4 cellular contexts compared by ENCODE assay signal in the genomic region with DNA sequence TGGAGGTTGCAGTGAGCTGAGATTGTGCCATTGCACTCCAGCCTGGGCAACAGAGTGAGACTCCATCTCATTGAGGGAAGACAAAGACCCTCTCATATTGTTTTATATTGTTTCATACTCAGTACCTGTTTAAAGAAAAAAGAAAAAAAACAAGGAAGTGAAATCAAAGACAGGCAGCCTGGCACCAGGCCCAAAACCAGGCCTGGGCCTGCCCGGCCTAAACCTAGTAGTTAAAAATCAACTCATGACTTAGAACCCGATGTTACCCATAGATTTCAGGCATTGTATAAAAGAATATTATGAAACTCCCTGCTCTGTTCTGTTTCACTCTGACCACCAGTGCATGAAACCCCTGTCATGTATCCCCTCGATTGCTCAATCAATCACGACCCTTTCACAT. TPM values are rescaled to one million over a fixed set of nuclear protein-coding genes. Genes with fewer than 3 reads are reported as not detected.
"Had no signal": no experiment of that assay in that cellular context is flagged by ENCODE, and none has a peak within 500 bp of the region (broad histone marks: within the 10 kb centered on the region; RNA-seq: fewer than 3 reads in every experiment).

No MANE protein-coding gene starts in this region.

RNA-seq across cellular contexts. Expression of gene GOLGA8O, which starts 50.2 kb away (rescaled TPM):
- total RNA-seq: GM23338, H1, H9, HT-29 had no signal
- polyA plus RNA-seq: GM23338, H1 had no signal
